ENCODE assay signal across 9 cellular contexts in genomic region chr10:71728218-71728737, GRCh38. TPM values are rescaled to one million over a fixed set of nuclear protein-coding genes. Genes with fewer than 3 reads are reported as not detected.
DNase-seq lines count a peak whose midpoint lies in the region; ATAC-seq and TF ChIP-seq lines count a peak whose summit lies in the region.
"Had no signal": no experiment of that assay in that cellular context is flagged by ENCODE, and none has a peak within 500 bp of the region (broad histone marks: within the 10 kb centered on the region; RNA-seq: fewer than 3 reads in every experiment).

No MANE protein-coding gene starts in this region.

- peaks cover 97% of the 10 kb centered on the region for H3K4me1 Mint-ChIP-seq in activated T-cell treated with anti-CD3 and anti-CD28 coated beads, Interleukin-2, amount 50 U/mL, for 24 hours (ENCODE audit: low read depth)
- peaks cover 96% of the 10 kb centered on the region for H3K4me1 Mint-ChIP-seq in activated T-cell treated with anti-CD3 and anti-CD28 coated beads, Interleukin-2, amount 50 U/mL, for 4 hours (ENCODE audit: low read depth)
- peaks cover 93% of the 10 kb centered on the region for H3K4me1 Mint-ChIP-seq in activated naive CD8-positive, alpha-beta T cell (ENCODE audit: low read depth)

- H3K27me3 ChIP-seq in muscle layer of duodenum (ENCODE audit: low read depth, low read length) (no peaks in the 10 kb centered on the region), hepatocyte (no peaks in the 10 kb centered on the region)

- no peaks in the 10 kb centered on the region for H4K20me1 ChIP-seq in hepatocyte (ENCODE audit: insufficient read depth, poor library complexity, severe bottlenecking)

- no peak overlapping the region for H3K4me2 ChIP-seq in hepatocyte

- H3K27ac ChIP-seq in muscle layer of duodenum (ENCODE audit: low read length) (peak overlapping the region; percentile 67), hepatocyte (no peak overlapping the region)
- H3K27ac ChIP-seq: C4-2B had no signal

- peak overlapping the region; percentile 98 for H3K27ac Mint-ChIP-seq in activated T-cell treated with anti-CD3 and anti-CD28 coated beads, Interleukin-2, amount 50 U/mL, for 24 hours
- H3K27ac Mint-ChIP-seq in activated naive CD8-positive, alpha-beta T cell: peak overlapping the region; percentile 98

- H2AFZ ChIP-seq in hepatocyte: no peak overlapping the region

- no peak for ATAC-seq in activated T-cell treated with anti-CD3 and anti-CD28 coated beads, Interleukin-2, amount 50 U/mL, for 4 hours
- ATAC-seq in HG03108 (IDR thresholded peaks at IDR 0.05; ENCODE audit: unreplicated experiment): peak; percentile 33

- TF ChIP-seq CTCF in hepatocyte (IDR thresholded peaks at IDR 0.05; ENCODE audit: poor library complexity): no peak

- WGBS in hepatocyte (ENCODE audit: low lambda C conversion rate, missing lambda C conversion rate): 68% methylated on average over 4 of the region's 4 CpGs

- no peaks in the 10 kb centered on the region for H3K36me3 Mint-ChIP-seq in activated T-cell treated with anti-CD3 and anti-CD28 coated beads, Interleukin-2, amount 50 U/mL, for 24 hours (ENCODE audit: low read depth)
- no peaks in the 10 kb centered on the region for H3K36me3 Mint-ChIP-seq in activated T-cell treated with anti-CD3 and anti-CD28 coated beads, Interleukin-2, amount 50 U/mL, for 4 hours (ENCODE audit: insufficient read depth)
- no peaks in the 10 kb centered on the region for H3K36me3 Mint-ChIP-seq in activated naive CD8-positive, alpha-beta T cell

- DNase-seq in activated T-cell treated with anti-CD3 and anti-CD28 coated beads, Interleukin-2, amount 50 U/mL, for 24 hours: peak; percentile 49
- DNase-seq in activated T-cell treated with anti-CD3 and anti-CD28 coated beads, Interleukin-2, amount 50 U/mL, for 4 hours: no peak
- no peak for DNase-seq in COLO668 (lab: John Stamatoyannopoulos, UW; ENCODE audit: unreplicated experiment)
- DNase-seq in hepatocyte (ENCODE audit: low spot score): no peak
- no peak for DNase-seq in SKM-1 (lab: John Stamatoyannopoulos, UW; ENCODE audit: unreplicated experiment)

- no peaks in the 10 kb centered on the region for H3K27me3 Mint-ChIP-seq in activated T-cell treated with anti-CD3 and anti-CD28 coated beads, Interleukin-2, amount 50 U/mL, for 24 hours
- H3K27me3 Mint-ChIP-seq in activated T-cell treated with anti-CD3 and anti-CD28 coated beads, Interleukin-2, amount 50 U/mL, for 4 hours (ENCODE audit: low read depth): no peaks in the 10 kb centered on the region
- H3K27me3 Mint-ChIP-seq in activated naive CD8-positive, alpha-beta T cell: no peaks in the 10 kb centered on the region

- H3K4me3 ChIP-seq in muscle layer of duodenum (ENCODE audit: low read depth in 1 of 2, low read length in 2 of 2): peak overlapping the region; percentile 19 to 26
- H3K4me3 ChIP-seq in hepatocyte: no peak overlapping the region

- no peaks in the 10 kb centered on the region for H3K79me2 ChIP-seq in hepatocyte

- no peaks in the 10 kb centered on the region for H3K9me3 Mint-ChIP-seq in activated T-cell treated with anti-CD3 and anti-CD28 coated beads, Interleukin-2, amount 50 U/mL, for 24 hours
- no peaks in the 10 kb centered on the region for H3K9me3 Mint-ChIP-seq in activated T-cell treated with anti-CD3 and anti-CD28 coated beads, Interleukin-2, amount 50 U/mL, for 4 hours
- H3K9me3 Mint-ChIP-seq in activated naive CD8-positive, alpha-beta T cell (ENCODE audit: low read depth): no peaks in the 10 kb centered on the region

- H3K4me1 ChIP-seq in muscle layer of duodenum (ENCODE audit: control insufficient read depth in 1 of 2, insufficient read depth in 2 of 2, low read length in 2 of 2) (peaks cover 23 to 32% of the 10 kb centered on the region in 2 donors), hepatocyte (ENCODE audit: insufficient read depth) (peaks cover 17% of the 10 kb centered on the region)

- H3K9me3 ChIP-seq in muscle layer of duodenum (ENCODE audit: control insufficient read depth in 1 of 2, low read length in 2 of 2): no peaks in the 10 kb centered on the region
- no peaks in the 10 kb centered on the region for H3K9me3 ChIP-seq in hepatocyte (ENCODE audit: low read depth)

- H3K4me3 Mint-ChIP-seq in activated T-cell treated with anti-CD3 and anti-CD28 coated beads, Interleukin-2, amount 50 U/mL, for 24 hours: no peak overlapping the region
- H3K4me3 Mint-ChIP-seq in activated T-cell treated with anti-CD3 and anti-CD28 coated beads, Interleukin-2, amount 50 U/mL, for 4 hours: no peak overlapping the region
- H3K4me3 Mint-ChIP-seq in activated naive CD8-positive, alpha-beta T cell: no peak overlapping the region

- H3K36me3 ChIP-seq in muscle layer of duodenum (ENCODE audit: control insufficient read depth in 1 of 2, insufficient read depth in 2 of 2, low read length in 2 of 2) (no peaks in the 10 kb centered on the region), hepatocyte (replicated peaks; ENCODE audit: insufficient read depth, low read depth) (no peaks in the 10 kb centered on the region)

- no peaks in the 10 kb centered on the region for H3K9me2 ChIP-seq in hepatocyte (replicated peaks; ENCODE audit: insufficient read depth)

RNA-seq across cellular contexts. Expression of gene C10orf105, which starts 8.7 kb away (rescaled TPM):
- total RNA-seq in activated T-cell treated with anti-CD3 and anti-CD28 coated beads, Interleukin-2, amount 50 U/mL, for 4 hours: under 1 TPM; 0.05 to 0.28 (median 0.18) TPM
- total RNA-seq in hepatocyte: not detected in 2 replicates
- polyA plus RNA-seq in hepatocyte: 0.21 TPM in 1 of 2 replicates, not detected in the other

RNA-seq across cellular contexts. Expression of gene VSIR, which starts 45.0 kb away (rescaled TPM):
- total RNA-seq in activated T-cell treated with anti-CD3 and anti-CD28 coated beads, Interleukin-2, amount 50 U/mL, for 4 hours: 100 to 1,000 TPM; 238 to 274 (median 240) TPM
- 10.1 and 13.6 TPM in 2 replicates for total RNA-seq in hepatocyte
- polyA plus RNA-seq in hepatocyte: 43.4 and 45.5 TPM in 2 replicates

Comparison
In these comparisons a context has a peak if more than half of its experiments do, and no peak if none do; other contexts are left out.
1. RNA of gene VSIR, which starts 45.0 kb away (total RNA-seq): 238 to 274 TPM in activated T-cell treated with anti-CD3 and anti-CD28 coated beads, Interleukin-2, amount 50 U/mL, for 4 hours; 10.1 to 13.6 TPM in hepatocyte; every median in the first group is over 10 times any median in the second.